In the genomic region with DNA sequence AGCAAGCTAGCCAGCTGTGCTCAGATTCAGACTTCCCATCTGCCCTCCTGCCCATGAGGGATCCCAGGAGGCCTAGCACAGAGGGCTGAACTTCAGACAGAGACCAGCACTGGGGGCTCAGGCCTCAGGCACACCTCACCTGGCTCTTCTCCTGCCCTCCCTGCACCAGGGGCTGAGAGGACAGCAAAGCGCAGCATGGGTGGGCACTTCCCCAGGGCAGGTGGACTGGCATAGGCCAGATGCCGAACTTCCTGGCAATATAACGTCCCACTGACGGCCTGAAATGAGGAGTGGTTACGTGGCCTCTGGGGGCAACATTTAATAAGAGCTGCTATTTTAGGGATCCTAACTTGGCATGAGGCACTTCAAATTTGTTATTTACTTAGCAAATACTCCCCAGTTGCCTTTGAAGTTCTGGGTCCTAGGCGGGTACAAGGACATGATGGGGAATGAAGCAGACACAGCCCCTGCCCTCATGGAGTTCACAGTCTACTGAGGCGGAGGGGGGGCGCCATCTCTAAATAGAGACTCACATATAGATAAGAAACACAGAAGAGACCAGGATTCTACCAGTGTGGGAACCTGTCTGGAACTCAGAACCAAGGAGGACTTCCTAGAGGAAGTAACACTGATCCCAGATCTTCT, we compare ENCODE assay signal across 1 cellular context.
A peak's percentile ranks its signal among the peaks of the same experiment; 100 is the strongest.
TF ChIP-seq lines count a peak whose summit lies in the region.

No MANE protein-coding gene starts in this region.

TF ChIP-seq in HepG2, 621 proteins besides CTCF, POLR2A, EP300 and RAD21 (continued from another document and continues in another):
- TF ChIP-seq, protein P1, sequence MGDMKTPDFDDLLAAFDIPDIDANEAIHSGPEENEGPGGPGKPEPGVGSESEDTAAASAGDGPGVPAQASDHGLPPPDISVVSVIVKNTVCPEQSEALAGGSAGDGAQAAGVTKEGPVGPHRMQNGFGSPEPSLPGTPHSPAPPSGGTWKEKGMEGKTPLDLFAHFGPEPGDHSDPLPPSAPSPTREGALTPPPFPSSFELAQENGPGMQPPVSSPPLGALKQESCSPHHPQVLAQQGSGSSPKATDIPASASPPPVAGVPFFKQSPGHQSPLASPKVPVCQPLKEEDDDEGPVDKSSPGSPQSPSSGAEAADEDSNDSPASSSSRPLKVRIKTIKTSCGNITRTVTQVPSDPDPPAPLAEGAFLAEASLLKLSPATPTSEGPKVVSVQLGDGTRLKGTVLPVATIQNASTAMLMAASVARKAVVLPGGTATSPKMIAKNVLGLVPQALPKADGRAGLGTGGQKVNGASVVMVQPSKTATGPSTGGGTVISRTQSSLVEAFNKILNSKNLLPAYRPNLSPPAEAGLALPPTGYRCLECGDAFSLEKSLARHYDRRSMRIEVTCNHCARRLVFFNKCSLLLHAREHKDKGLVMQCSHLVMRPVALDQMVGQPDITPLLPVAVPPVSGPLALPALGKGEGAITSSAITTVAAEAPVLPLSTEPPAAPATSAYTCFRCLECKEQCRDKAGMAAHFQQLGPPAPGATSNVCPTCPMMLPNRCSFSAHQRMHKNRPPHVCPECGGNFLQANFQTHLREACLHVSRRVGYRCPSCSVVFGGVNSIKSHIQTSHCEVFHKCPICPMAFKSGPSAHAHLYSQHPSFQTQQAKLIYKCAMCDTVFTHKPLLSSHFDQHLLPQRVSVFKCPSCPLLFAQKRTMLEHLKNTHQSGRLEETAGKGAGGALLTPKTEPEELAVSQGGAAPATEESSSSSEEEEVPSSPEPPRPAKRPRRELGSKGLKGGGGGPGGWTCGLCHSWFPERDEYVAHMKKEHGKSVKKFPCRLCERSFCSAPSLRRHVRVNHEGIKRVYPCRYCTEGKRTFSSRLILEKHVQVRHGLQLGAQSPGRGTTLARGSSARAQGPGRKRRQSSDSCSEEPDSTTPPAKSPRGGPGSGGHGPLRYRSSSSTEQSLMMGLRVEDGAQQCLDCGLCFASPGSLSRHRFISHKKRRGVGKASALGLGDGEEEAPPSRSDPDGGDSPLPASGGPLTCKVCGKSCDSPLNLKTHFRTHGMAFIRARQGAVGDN (CRISPR knock-in tag; IDR thresholded peaks at IDR 0.05), result peak; percentile 76
- TF ChIP-seq DNMT1 (CRISPR knock-in tag; IDR thresholded peaks at IDR 0.05) (no peak), RARA (CRISPR knock-in tag; IDR thresholded peaks at IDR 0.05) (no peak), ZFYVE20 (CRISPR knock-in tag; IDR thresholded peaks at IDR 0.05; ENCODE audit: borderline replicate concordance, low read depth) (no peak), SP140L (CRISPR knock-in tag; IDR thresholded peaks at IDR 0.05; ENCODE audit: borderline replicate concordance) (no peak), HNRNPL (IDR thresholded peaks at IDR 0.05; ENCODE audit: low read depth, low read length) (peak; percentile 80; the same call in 1 of the 2 replicates), ZNF136 (CRISPR knock-in tag; IDR thresholded peaks at IDR 0.05; ENCODE audit: low read depth) (no peak), RCOR2 (CRISPR knock-in tag; IDR thresholded peaks at IDR 0.05) (no peak), FOXO1 (CRISPR knock-in tag; IDR thresholded peaks at IDR 0.05) (0 out of 2 replicates have a peak, but pooled peaks have one; percentile 8), ATRX (CRISPR knock-in tag; IDR thresholded peaks at IDR 0.05; ENCODE audit: borderline replicate concordance) (no peak), NFKBIZ (CRISPR knock-in tag; IDR thresholded peaks at IDR 0.05) (0 out of 2 replicates have a peak, but pooled peaks have one; percentile 16), MBNL3 (CRISPR knock-in tag; conservative IDR thresholded peaks at IDR 0.05) (no peak), ZNF816 (CRISPR knock-in tag; IDR thresholded peaks at IDR 0.05; ENCODE audit: borderline replicate concordance) (no peak), NFYC (CRISPR knock-in tag; IDR thresholded peaks at IDR 0.05) (no peak), ZNF577 (CRISPR knock-in tag; IDR thresholded peaks at IDR 0.05; ENCODE audit: borderline replicate concordance, low read depth) (no peak), DNMT3B (CRISPR knock-in tag; conservative IDR thresholded peaks at IDR 0.05) (no peak), TCF7 (IDR thresholded peaks at IDR 0.05; ENCODE audit: low read depth) (peak; percentile 58; the same call in 1 of the 2 replicates), HOXA3 (CRISPR knock-in tag; IDR thresholded peaks at IDR 0.05) (peak; percentile 36; the same call in 1 of the 2 replicates), SRY (CRISPR knock-in tag; IDR thresholded peaks at IDR 0.05) (no peak), ZNF3 (CRISPR knock-in tag; IDR thresholded peaks at IDR 0.05) (no peak), TEAD3 (CRISPR knock-in tag; optimal IDR thresholded peaks at IDR 0.05; ENCODE audit: borderline replicate concordance) (peak; percentile 21), MYC (CRISPR knock-in tag; IDR thresholded peaks at IDR 0.05; ENCODE audit: borderline replicate concordance) (peak; percentile 23; the same call in 1 of the 2 replicates), CCAR2 (optimal IDR thresholded peaks at IDR 0.05; ENCODE audit: low read depth, low read length) (no peak), GTF3A (CRISPR knock-in tag; conservative IDR thresholded peaks at IDR 0.05) (no peak), KMT2B (CRISPR knock-in tag; IDR thresholded peaks at IDR 0.05) (no peak), ZFP90 (CRISPR knock-in tag; IDR thresholded peaks at IDR 0.05; ENCODE audit: borderline replicate concordance) (no peak), ZNF547 (CRISPR knock-in tag; IDR thresholded peaks at IDR 0.05) (no peak), NBN (conservative IDR thresholded peaks at IDR 0.05) (no peak), CHCHD3 (CRISPR knock-in tag; IDR thresholded peaks at IDR 0.05) (no peak), NR2F1 (CRISPR knock-in tag; IDR thresholded peaks at IDR 0.05) (no peak), ZFP36L1 (CRISPR knock-in tag; IDR thresholded peaks at IDR 0.05) (no peak), ZEB1 (IDR thresholded peaks at IDR 0.05; ENCODE audit: insufficient replicate concordance, low read depth) (no peak), NCOA5 (CRISPR knock-in tag; IDR thresholded peaks at IDR 0.05) (no peak), ZNF761 (CRISPR knock-in tag; conservative IDR thresholded peaks at IDR 0.05) (no peak), REXO4 (CRISPR knock-in tag; IDR thresholded peaks at IDR 0.05; ENCODE audit: borderline replicate concordance) (no peak), SIN3A (IDR thresholded peaks at IDR 0.05; ENCODE audit: borderline replicate concordance, low read depth, low read length) (no peak), HOXA5 (CRISPR knock-in tag; IDR thresholded peaks at IDR 0.05) (no peak), FOXC1 (CRISPR knock-in tag; IDR thresholded peaks at IDR 0.05; ENCODE audit: borderline replicate concordance) (no peak), TEAD2 (CRISPR knock-in tag; IDR thresholded peaks at IDR 0.05) (no peak), ATF7-NPFF (CRISPR knock-in tag; IDR thresholded peaks at IDR 0.05; ENCODE audit: low read depth) (no peak), ZNF746 (CRISPR knock-in tag; IDR thresholded peaks at IDR 0.05) (0 out of 2 replicates have a peak, but pooled peaks have one; percentile 29), ZFX (CRISPR knock-in tag; IDR thresholded peaks at IDR 0.05; ENCODE audit: low read depth) (peak; percentile 45; the same call in 1 of the 2 replicates)
- TF ChIP-seq, protein P2, sequence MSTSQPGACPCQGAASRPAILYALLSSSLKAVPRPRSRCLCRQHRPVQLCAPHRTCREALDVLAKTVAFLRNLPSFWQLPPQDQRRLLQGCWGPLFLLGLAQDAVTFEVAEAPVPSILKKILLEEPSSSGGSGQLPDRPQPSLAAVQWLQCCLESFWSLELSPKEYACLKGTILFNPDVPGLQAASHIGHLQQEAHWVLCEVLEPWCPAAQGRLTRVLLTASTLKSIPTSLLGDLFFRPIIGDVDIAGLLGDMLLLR (CRISPR knock-in tag; IDR thresholded peaks at IDR 0.05), result no peak
- TF ChIP-seq, protein P3, sequence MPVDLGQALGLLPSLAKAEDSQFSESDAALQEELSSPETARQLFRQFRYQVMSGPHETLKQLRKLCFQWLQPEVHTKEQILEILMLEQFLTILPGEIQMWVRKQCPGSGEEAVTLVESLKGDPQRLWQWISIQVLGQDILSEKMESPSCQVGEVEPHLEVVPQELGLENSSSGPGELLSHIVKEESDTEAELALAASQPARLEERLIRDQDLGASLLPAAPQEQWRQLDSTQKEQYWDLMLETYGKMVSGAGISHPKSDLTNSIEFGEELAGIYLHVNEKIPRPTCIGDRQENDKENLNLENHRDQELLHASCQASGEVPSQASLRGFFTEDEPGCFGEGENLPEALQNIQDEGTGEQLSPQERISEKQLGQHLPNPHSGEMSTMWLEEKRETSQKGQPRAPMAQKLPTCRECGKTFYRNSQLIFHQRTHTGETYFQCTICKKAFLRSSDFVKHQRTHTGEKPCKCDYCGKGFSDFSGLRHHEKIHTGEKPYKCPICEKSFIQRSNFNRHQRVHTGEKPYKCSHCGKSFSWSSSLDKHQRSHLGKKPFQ (CRISPR knock-in tag; IDR thresholded peaks at IDR 0.05; ENCODE audit: insufficient replicate concordance), result no peak
- TF ChIP-seq, protein P4, sequence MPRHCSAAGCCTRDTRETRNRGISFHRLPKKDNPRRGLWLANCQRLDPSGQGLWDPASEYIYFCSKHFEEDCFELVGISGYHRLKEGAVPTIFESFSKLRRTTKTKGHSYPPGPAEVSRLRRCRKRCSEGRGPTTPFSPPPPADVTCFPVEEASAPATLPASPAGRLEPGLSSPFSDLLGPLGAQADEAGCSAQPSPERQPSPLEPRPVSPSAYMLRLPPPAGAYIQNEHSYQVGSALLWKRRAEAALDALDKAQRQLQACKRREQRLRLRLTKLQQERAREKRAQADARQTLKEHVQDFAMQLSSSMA (CRISPR knock-in tag; IDR thresholded peaks at IDR 0.05), result no peak
- TF ChIP-seq, protein P5, sequence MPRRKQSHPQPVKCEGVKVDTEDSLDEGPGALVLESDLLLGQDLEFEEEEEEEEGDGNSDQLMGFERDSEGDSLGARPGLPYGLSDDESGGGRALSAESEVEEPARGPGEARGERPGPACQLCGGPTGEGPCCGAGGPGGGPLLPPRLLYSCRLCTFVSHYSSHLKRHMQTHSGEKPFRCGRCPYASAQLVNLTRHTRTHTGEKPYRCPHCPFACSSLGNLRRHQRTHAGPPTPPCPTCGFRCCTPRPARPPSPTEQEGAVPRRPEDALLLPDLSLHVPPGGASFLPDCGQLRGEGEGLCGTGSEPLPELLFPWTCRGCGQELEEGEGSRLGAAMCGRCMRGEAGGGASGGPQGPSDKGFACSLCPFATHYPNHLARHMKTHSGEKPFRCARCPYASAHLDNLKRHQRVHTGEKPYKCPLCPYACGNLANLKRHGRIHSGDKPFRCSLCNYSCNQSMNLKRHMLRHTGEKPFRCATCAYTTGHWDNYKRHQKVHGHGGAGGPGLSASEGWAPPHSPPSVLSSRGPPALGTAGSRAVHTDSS (CRISPR knock-in tag; conservative IDR thresholded peaks at IDR 0.05), result no peak
- TF ChIP-seq, protein P6, sequence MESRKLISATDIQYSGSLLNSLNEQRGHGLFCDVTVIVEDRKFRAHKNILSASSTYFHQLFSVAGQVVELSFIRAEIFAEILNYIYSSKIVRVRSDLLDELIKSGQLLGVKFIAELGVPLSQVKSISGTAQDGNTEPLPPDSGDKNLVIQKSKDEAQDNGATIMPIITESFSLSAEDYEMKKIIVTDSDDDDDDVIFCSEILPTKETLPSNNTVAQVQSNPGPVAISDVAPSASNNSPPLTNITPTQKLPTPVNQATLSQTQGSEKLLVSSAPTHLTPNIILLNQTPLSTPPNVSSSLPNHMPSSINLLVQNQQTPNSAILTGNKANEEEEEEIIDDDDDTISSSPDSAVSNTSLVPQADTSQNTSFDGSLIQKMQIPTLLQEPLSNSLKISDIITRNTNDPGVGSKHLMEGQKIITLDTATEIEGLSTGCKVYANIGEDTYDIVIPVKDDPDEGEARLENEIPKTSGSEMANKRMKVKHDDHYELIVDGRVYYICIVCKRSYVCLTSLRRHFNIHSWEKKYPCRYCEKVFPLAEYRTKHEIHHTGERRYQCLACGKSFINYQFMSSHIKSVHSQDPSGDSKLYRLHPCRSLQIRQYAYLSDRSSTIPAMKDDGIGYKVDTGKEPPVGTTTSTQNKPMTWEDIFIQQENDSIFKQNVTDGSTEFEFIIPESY (CRISPR knock-in tag; IDR thresholded peaks at IDR 0.05), result peak; percentile 57; the same call in 1 of the 2 replicates
- TF ChIP-seq, protein P7, sequence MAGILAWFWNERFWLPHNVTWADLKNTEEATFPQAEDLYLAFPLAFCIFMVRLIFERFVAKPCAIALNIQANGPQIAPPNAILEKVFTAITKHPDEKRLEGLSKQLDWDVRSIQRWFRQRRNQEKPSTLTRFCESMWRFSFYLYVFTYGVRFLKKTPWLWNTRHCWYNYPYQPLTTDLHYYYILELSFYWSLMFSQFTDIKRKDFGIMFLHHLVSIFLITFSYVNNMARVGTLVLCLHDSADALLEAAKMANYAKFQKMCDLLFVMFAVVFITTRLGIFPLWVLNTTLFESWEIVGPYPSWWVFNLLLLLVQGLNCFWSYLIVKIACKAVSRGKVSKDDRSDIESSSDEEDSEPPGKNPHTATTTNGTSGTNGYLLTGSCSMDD (CRISPR knock-in tag; IDR thresholded peaks at IDR 0.05), result no peak
- TF ChIP-seq, protein P8, sequence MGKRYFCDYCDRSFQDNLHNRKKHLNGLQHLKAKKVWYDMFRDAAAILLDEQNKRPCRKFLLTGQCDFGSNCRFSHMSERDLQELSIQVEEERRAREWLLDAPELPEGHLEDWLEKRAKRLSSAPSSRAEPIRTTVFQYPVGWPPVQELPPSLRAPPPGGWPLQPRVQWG (CRISPR knock-in tag; IDR thresholded peaks at IDR 0.05; ENCODE audit: borderline replicate concordance, low read depth), result no peak
- TF ChIP-seq, protein P9, sequence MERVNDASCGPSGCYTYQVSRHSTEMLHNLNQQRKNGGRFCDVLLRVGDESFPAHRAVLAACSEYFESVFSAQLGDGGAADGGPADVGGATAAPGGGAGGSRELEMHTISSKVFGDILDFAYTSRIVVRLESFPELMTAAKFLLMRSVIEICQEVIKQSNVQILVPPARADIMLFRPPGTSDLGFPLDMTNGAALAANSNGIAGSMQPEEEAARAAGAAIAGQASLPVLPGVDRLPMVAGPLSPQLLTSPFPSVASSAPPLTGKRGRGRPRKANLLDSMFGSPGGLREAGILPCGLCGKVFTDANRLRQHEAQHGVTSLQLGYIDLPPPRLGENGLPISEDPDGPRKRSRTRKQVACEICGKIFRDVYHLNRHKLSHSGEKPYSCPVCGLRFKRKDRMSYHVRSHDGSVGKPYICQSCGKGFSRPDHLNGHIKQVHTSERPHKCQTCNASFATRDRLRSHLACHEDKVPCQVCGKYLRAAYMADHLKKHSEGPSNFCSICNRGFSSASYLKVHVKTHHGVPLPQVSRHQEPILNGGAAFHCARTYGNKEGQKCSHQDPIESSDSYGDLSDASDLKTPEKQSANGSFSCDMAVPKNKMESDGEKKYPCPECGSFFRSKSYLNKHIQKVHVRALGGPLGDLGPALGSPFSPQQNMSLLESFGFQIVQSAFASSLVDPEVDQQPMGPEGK (CRISPR knock-in tag; IDR thresholded peaks at IDR 0.05), result peak; percentile 45; the same call in 1 of the 2 replicates
- TF ChIP-seq, protein P10, sequence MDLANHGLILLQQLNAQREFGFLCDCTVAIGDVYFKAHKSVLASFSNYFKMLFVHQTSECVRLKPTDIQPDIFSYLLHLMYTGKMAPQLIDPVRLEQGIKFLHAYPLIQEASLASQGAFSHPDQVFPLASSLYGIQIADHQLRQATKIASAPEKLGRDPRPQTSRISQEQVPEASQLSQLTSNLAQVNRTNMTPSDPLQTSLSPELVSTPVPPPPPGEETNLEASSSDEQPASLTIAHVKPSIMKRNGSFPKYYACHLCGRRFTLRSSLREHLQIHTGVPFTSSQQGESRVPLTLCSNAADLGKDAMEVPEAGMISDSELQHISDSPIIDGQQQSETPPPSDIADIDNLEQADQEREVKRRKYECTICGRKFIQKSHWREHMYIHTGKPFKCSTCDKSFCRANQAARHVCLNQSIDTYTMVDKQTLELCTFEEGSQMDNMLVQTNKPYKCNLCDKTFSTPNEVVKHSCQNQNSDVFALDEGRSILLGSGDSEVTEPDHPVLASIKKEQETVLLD (CRISPR knock-in tag; IDR thresholded peaks at IDR 0.05; ENCODE audit: low read depth), result no peak
